ENCODE assay signal across 9 cellular contexts in genomic region chr19:47512948-47513319, GRCh38. TPM values are rescaled to one million over a fixed set of nuclear protein-coding genes. Genes with fewer than 3 reads are reported as not detected.
A peak's percentile ranks its signal among the peaks of the same experiment; 100 is the strongest.
DNase-seq lines count a peak whose midpoint lies in the region; FAIRE-seq and TF ChIP-seq lines count a peak whose summit lies in the region.
"Had no signal": no experiment of that assay in that cellular context is flagged by ENCODE, and none has a peak within 500 bp of the region (broad histone marks: within the 10 kb centered on the region; RNA-seq: fewer than 3 reads in every experiment).

No MANE protein-coding gene starts in this region.

- H3K4me2 ChIP-seq in DOHH2 (ENCODE audit: low read length) = peak overlapping the region; percentile 88
- peak overlapping the region; percentile 76 for H3K4me2 ChIP-seq in SU-DHL-6 (ENCODE audit: low read depth, low read length, poor library complexity, severe bottlenecking)

- WGBS in esophagus squamous epithelium, 2 donors = 44 to 52% methylated on average over 8 of the region's 8 CpGs

- H4K20me1 ChIP-seq in DOHH2 (ENCODE audit: control insufficient read depth, insufficient read depth, low read depth, low read length) = peaks cover 4% of the 10 kb centered on the region
- no peaks in the 10 kb centered on the region for H4K20me1 ChIP-seq in SU-DHL-6 (ENCODE audit: low read depth, low read length)

- no peak overlapping the region for H2AFZ ChIP-seq in SU-DHL-6 (ENCODE audit: low read depth, low read length, severe bottlenecking)

- H3K4me1 ChIP-seq in DOHH2 (ENCODE audit: control insufficient read depth, low read length) (peaks cover 46% of the 10 kb centered on the region), esophagus squamous epithelium (peaks cover 55 to 73% (median 61%) of the 10 kb centered on the region in 3 donors), rectal smooth muscle tissue (ENCODE audit: control insufficient read depth, insufficient read depth, low read length) (peaks cover 31% of the 10 kb centered on the region)

- TF ChIP-seq CTCF in DOHH2 (IDR thresholded peaks at IDR 0.05; ENCODE audit: low read depth, low read length, poor library complexity, severe bottlenecking) (no peak), SU-DHL-6 (IDR thresholded peaks at IDR 0.05; ENCODE audit: insufficient read depth, low read length, poor library complexity, severe bottlenecking) (no peak), esophagus squamous epithelium (IDR thresholded peaks at IDR 0.05) (no peak)

- intact Hi-C loops in esophagus squamous epithelium (cut with DNase I) = no loop called here

- H3K4me3 ChIP-seq in DOHH2 (ENCODE audit: low read length) = peak overlapping the region; percentile 89
- no peak overlapping the region for H3K4me3 ChIP-seq in SU-DHL-6 (ENCODE audit: insufficient read depth, low read length, poor library complexity, severe bottlenecking)
- H3K4me3 ChIP-seq in esophagus squamous epithelium = peak overlapping the region in 3 of 4 donors; percentile 86 to 99 (median 94)
- H3K4me3 ChIP-seq in rectal smooth muscle tissue (ENCODE audit: low read length) = peak overlapping the region; percentile 3

- H3K9ac ChIP-seq in SU-DHL-6 (ENCODE audit: low read length) (no peak overlapping the region), rectal smooth muscle tissue (ENCODE audit: low read length) (peak overlapping the region; percentile 39)

- H3F3A ChIP-seq in DOHH2 (ENCODE audit: control insufficient read depth, insufficient read depth) = peaks cover 5% of the 10 kb centered on the region; the same call in 1 of the 2 replicates
- peaks cover 6% of the 10 kb centered on the region for H3F3A ChIP-seq in SU-DHL-6 (ENCODE audit: insufficient read depth)

- no peak overlapping the region for H3K27ac ChIP-seq in DOHH2 (ENCODE audit: low read depth, low read length)
- no peak overlapping the region for H3K27ac ChIP-seq in SU-DHL-6 (ENCODE audit: low read depth, low read length)
- peak overlapping the region; percentile 86 to 99 (median 98) for H3K27ac ChIP-seq in esophagus squamous epithelium
- H3K27ac ChIP-seq in rectal smooth muscle tissue (ENCODE audit: low read depth, low read length) = peak overlapping the region; percentile 32

- H3K27me3 ChIP-seq in DOHH2 (ENCODE audit: control insufficient read depth, low read length) (no peaks in the 10 kb centered on the region), SU-DHL-6 (ENCODE audit: low read length) (no peaks in the 10 kb centered on the region), esophagus squamous epithelium (no peaks in the 10 kb centered on the region), rectal smooth muscle tissue (ENCODE audit: control insufficient read depth, insufficient read depth, low read length) (no peaks in the 10 kb centered on the region)

- TF ChIP-seq POLR2A in esophagus squamous epithelium (IDR thresholded peaks at IDR 0.05) = no peak

- DNase-seq in esophagus squamous epithelium (lab: John Stamatoyannopoulos, UW) (no peak), AG08395 (ENCODE audit: low spot score) (no peak), COLO668 (lab: John Stamatoyannopoulos, UW; ENCODE audit: unreplicated experiment) (no peak), SK-N-DZ (ENCODE audit: low spot score) (no peak), frontal cortex (ENCODE audit: low spot score in 2 of 2) (no peak)

- H3K9me3 ChIP-seq in DOHH2 (ENCODE audit: control insufficient read depth, insufficient read depth, low read length) (no peaks in the 10 kb centered on the region), SU-DHL-6 (ENCODE audit: insufficient read depth, low read length) (no peaks in the 10 kb centered on the region), esophagus squamous epithelium (no peaks in the 10 kb centered on the region)

- no peak for FAIRE-seq in frontal cortex (lab: Jason Lieb, UNC)
- FAIRE-seq: endothelial cell of umbilical vein had no signal

- no peaks in the 10 kb centered on the region for H3K9me2 ChIP-seq in DOHH2 (replicated peaks; ENCODE audit: control insufficient read depth, low read length)
- H3K9me2 ChIP-seq in SU-DHL-6 (replicated peaks; ENCODE audit: insufficient read depth, low read length) = no peaks in the 10 kb centered on the region

- H3K36me3 ChIP-seq in DOHH2 (ENCODE audit: control insufficient read depth, low read length) (peaks cover 10% of the 10 kb centered on the region), SU-DHL-6 (ENCODE audit: low read length) (no peaks in the 10 kb centered on the region), esophagus squamous epithelium (no peaks in the 10 kb centered on the region), rectal smooth muscle tissue (ENCODE audit: control insufficient read depth, insufficient read depth, low read length) (no peaks in the 10 kb centered on the region)

- H3K79me2 ChIP-seq in DOHH2 (ENCODE audit: control insufficient read depth, low read length) (peaks cover 68% of the 10 kb centered on the region), SU-DHL-6 (ENCODE audit: insufficient read depth, low read length) (peaks cover 64% of the 10 kb centered on the region)

RNA-seq across cellular contexts. Expression of gene NAPA, which starts 1.9 kb away (rescaled TPM):
- total RNA-seq in esophagus squamous epithelium = 100 to 1,000 TPM; 106 to 178 (median 125) TPM
- 37.1 and 51.7 TPM in 2 replicates for polyA plus RNA-seq in SK-N-DZ (2014; cell fraction: cytosol; rRNA removed)
- 36.0 and 54.8 TPM in 2 replicates for polyA plus RNA-seq in SK-N-DZ (2014; cell fraction: nucleus; rRNA removed)
- 43.2 TPM for total RNA-seq in frontal cortex

RNA-seq across cellular contexts. Expression of gene KPTN, which starts 28.9 kb away (rescaled TPM):
- total RNA-seq in esophagus squamous epithelium = 1 to 10 TPM; 5.6 to 9.4 (median 8.4) TPM
- 7.1 and 8.8 TPM in 2 replicates for polyA plus RNA-seq in SK-N-DZ (2014; cell fraction: cytosol; rRNA removed)
- 34.9 and 43.2 TPM in 2 replicates for polyA plus RNA-seq in SK-N-DZ (2014; cell fraction: nucleus; rRNA removed)
- total RNA-seq in frontal cortex = 7.3 TPM

RNA-seq across cellular contexts. Expression of gene SLC8A2, which starts 41.2 kb away (rescaled TPM):
- total RNA-seq in esophagus squamous epithelium (1 to 10 TPM in 2 of 4 donors, under 1 TPM in 1, not detected in 1; 0.08 to 5.0 (median 3.6) TPM), frontal cortex (25.3 TPM)
- 0.07 and 0.32 TPM in 2 replicates for polyA plus RNA-seq in SK-N-DZ (2014; cell fraction: cytosol; rRNA removed)
- 0.66 TPM in 1 of 2 replicates, not detected in the other for polyA plus RNA-seq in SK-N-DZ (2014; cell fraction: nucleus; rRNA removed)
- total RNA-seq: endothelial cell of umbilical vein had no signal
- polyA plus RNA-seq: endothelial cell of umbilical vein had no signal

Comparison
In these comparisons a context has a peak if more than half of its experiments do, and no peak if none do; other contexts are left out.
1. H3K27ac ChIP-seq: peak in esophagus squamous epithelium (4 of 4) and rectal smooth muscle tissue (single experiment); none in DOHH2 (single experiment) and SU-DHL-6 (single experiment).